ENCODE assay signal across 8 cellular contexts in the genomic region with DNA sequence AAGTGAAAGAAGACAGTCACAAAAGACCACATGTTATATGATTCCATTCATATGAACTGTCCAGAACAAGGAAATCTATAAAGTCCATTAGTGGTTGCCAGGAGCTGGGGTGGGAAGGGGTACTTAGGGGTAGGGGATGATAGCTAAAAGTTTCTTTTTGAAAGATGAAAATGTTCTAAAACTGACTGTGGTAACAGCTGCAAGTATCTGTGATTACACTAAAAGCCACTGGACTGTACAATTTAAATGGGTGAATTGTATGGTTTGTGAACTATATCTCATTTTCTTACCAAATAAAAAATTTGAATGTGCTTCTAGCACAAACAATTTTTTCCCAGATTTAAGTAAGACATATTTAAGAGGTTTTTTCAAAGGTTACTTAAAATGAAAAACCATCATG. TPM values are rescaled to one million over a fixed set of nuclear protein-coding genes. Genes with fewer than 3 reads are reported as not detected.
A peak's percentile ranks its signal among the peaks of the same experiment; 100 is the strongest.
DNase-seq lines count a peak whose midpoint lies in the region; ATAC-seq and TF ChIP-seq lines count a peak whose summit lies in the region.

No MANE protein-coding gene starts in this region.

- no peak for DNase-seq in CD4-positive, alpha-beta T cell
- DNase-seq in osteoblast (ENCODE audit: insufficient read length, low spot score, missing footprints) (no peak), SK-N-DZ (ENCODE audit: low spot score) (no peak), NCI-H524 treated with DMSO at 0.1 percent for 48 hours (lab: John Stamatoyannopoulos, UW) (no peak), hypothalamus (lab: John Stamatoyannopoulos, UW) (no peak)
- no peak for DNase-seq in stimulated activated CD4-positive, alpha-beta T cell treated with anti-CD3 and anti-CD28 coated beads, Interleukin-4, amount 100 ng/mL, for 1 hour

- no peaks in the 10 kb centered on the region for H3K36me3 Mint-ChIP-seq in CD4-positive, alpha-beta T cell (ENCODE audit: low read depth)

- H3K4me3 ChIP-seq in osteoblast (ENCODE audit: insufficient read depth, low read length) = no peak overlapping the region

- H3K27ac Mint-ChIP-seq in CD4-positive, alpha-beta T cell = peak overlapping the region; percentile 63

- peak overlapping the region; percentile 50 for H3K4me2 ChIP-seq in osteoblast (ENCODE audit: insufficient read depth, low read length)

- no peak overlapping the region for H3K27ac ChIP-seq in CD4-positive, alpha-beta T cell (ENCODE audit: low read depth, low read length)
- H3K27ac ChIP-seq in KOPT-K1 (ENCODE audit: low read depth, low read length, poor library complexity, severe bottlenecking) (peak overlapping the region; percentile 52), cingulate gyrus (ENCODE audit: low read depth, low read length) (peak overlapping the region; percentile 3), osteoblast (ENCODE audit: low read depth, low read length) (peak overlapping the region; percentile 31)

- TF ChIP-seq CTCF in CD4-positive, alpha-beta T cell (IDR thresholded peaks at IDR 0.05) = no peak
- TF ChIP-seq CTCF in osteoblast (IDR thresholded peaks at IDR 0.05; ENCODE audit: extremely low read depth, low read depth, low read length) = no peak

- intact Hi-C loops in CD4-positive, alpha-beta T cell (cut with DNase I, micrococcal nuclease) = no loop called here

- ATAC-seq in CD4-positive, alpha-beta T cell (ENCODE audit: poor library complexity) = no peak

- peaks cover 9% of the 10 kb centered on the region for H4K20me1 ChIP-seq in osteoblast (ENCODE audit: insufficient read depth, low read length)

- H3K27me3 Mint-ChIP-seq in CD4-positive, alpha-beta T cell = no peaks in the 10 kb centered on the region

- peaks cover 38% of the 10 kb centered on the region for H3K79me2 ChIP-seq in osteoblast (ENCODE audit: insufficient read depth, low read length)

- H3K27me3 ChIP-seq in CD4-positive, alpha-beta T cell (ENCODE audit: control insufficient read depth, insufficient read depth, low read length) = no peaks in the 10 kb centered on the region
- H3K27me3 ChIP-seq in osteoblast (ENCODE audit: insufficient read depth, low read length) = no peaks in the 10 kb centered on the region

- H3K36me3 ChIP-seq in KOPT-K1 (ENCODE audit: insufficient read depth, low read length) = no peaks in the 10 kb centered on the region
- H3K36me3 ChIP-seq in osteoblast (ENCODE audit: insufficient read depth, low read length) = no peaks in the 10 kb centered on the region

- H3K4me3 Mint-ChIP-seq in CD4-positive, alpha-beta T cell = peak overlapping the region; percentile 80

- H2AFZ ChIP-seq in osteoblast (ENCODE audit: low read length) = no peak overlapping the region

- CTCF ChIA-PET in CD4-positive, alpha-beta T cell (lab: Charles Lee) = interaction anchor here (1.1 kb wide), 1 partner anchor 8 kb away, joined by 3 read pairs; no protein-coding TSS in a partner anchor

- no peaks in the 10 kb centered on the region for H3K9me3 Mint-ChIP-seq in CD4-positive, alpha-beta T cell

- H3K4me1 Mint-ChIP-seq in CD4-positive, alpha-beta T cell (ENCODE audit: low read depth) = peaks cover 23% of the 10 kb centered on the region

- POLR2A ChIA-PET in CD4-positive, alpha-beta T cell (lab: Charles Lee) = no interaction called here

- H3K4me1 ChIP-seq in osteoblast (ENCODE audit: insufficient read depth, low read length) = peaks cover 13% of the 10 kb centered on the region

- no peaks in the 10 kb centered on the region for H3K9me3 ChIP-seq in CD4-positive, alpha-beta T cell (ENCODE audit: control insufficient read depth, low read length)
- no peaks in the 10 kb centered on the region for H3K9me3 ChIP-seq in KOPT-K1 (ENCODE audit: insufficient read depth, low read length, poor library complexity, severe bottlenecking)
- no peaks in the 10 kb centered on the region for H3K9me3 ChIP-seq in osteoblast (ENCODE audit: low read depth, low read length)

RNA-seq across cellular contexts. Expression of gene CHKA, which starts 22.1 kb away (rescaled TPM):
- total RNA-seq in CD4-positive, alpha-beta T cell = 10 to 100 TPM; 30.1 to 31.4 TPM
- total RNA-seq in osteoblast = 26.5 and 29.0 TPM in 2 replicates
- 38.9 and 43.1 TPM in 2 replicates for polyA plus RNA-seq in SK-N-DZ (2014; cell fraction: cytosol; rRNA removed)
- 52.3 and 76.0 TPM in 2 replicates for polyA plus RNA-seq in SK-N-DZ (2014; cell fraction: nucleus; rRNA removed)
